ENCODE assay signal across 1 cellular context in the genomic region with DNA sequence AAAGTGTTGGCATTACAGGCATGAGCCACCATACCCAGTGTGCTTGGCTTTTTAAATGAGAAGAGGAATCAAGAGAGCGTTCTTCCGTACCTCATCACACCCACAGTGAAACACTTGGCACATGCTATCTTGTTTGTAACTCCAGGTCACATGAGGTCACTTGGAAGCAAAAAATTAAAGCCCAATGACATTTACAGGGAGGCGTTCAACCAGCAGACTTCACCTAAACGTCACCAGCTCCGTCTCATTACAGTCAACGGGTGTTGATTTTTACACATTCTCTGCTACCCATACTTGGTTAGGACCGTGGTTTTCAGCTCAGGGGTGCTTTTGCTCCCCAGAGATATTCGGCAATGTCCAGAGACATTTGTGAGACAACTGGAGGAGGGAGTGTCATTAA.
TF ChIP-seq lines count a peak whose summit lies in the region.

No MANE protein-coding gene starts in this region.

TF ChIP-seq in SK-N-SH, 30 proteins besides CTCF, POLR2A, EP300 and RAD21 (continued from another document):
- TF ChIP-seq ELF1 (IDR thresholded peaks at IDR 0.05): no peak
- TF ChIP-seq MEF2A (IDR thresholded peaks at IDR 0.05; ENCODE audit: borderline replicate concordance, low read depth): no peak
- TF ChIP-seq TEAD4 (IDR thresholded peaks at IDR 0.05; ENCODE audit: borderline replicate concordance, insufficient read depth): no peak
